Comparison of ENCODE assay signal across 30 cellular contexts in the genomic region with DNA sequence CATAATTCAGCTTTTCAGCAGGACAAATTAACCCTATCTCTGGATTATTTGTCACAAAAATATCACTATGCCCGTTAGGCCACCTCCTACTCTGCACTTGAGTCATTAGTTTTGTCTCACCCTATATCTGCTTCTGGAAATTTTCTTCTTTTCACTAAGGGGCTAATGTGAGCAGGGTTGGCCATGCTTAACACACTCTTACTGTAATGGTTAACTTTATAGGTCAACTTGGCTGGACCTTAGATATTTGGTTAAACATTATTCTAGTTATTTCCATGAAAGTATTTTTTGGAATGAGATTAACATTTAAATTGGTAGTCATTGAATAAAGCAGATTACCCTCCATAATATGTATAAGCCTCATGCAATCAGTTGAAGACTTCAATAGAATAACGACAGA.
"Had no signal": no experiment of that assay in that cellular context is flagged by ENCODE, and none has a peak within 500 bp of the region (broad histone marks: within the 10 kb centered on the region; RNA-seq: fewer than 3 reads in every experiment).

No MANE protein-coding gene starts in this region.

- H3K27me3 Mint-ChIP-seq: activated CD4-positive, alpha-beta memory T cell treated with anti-CD3 and anti-CD28 coated beads, Interleukin-2, amount 10 ng/mL, durations not matched to agents 7 days and 5 days; activated CD4-positive, alpha-beta T cell treated with anti-CD3 and anti-CD28 coated beads, Interleukin-2, amount 10 ng/mL, durations not matched to agents 7 days and 5 days; activated naive CD4-positive, alpha-beta T cell treated with anti-CD3 and anti-CD28 coated beads, Interleukin-2, amount 10 ng/mL, durations not matched to agents 7 days and 5 days; activated naive CD8-positive, alpha-beta T cell treated with anti-CD3 and anti-CD28 coated beads, Interleukin-2, amount 10 ng/mL, durations not matched to agents 7 days and 5 days; activated T-cell treated with anti-CD3 and anti-CD28 coated beads, Interleukin-2, amount 50 U/mL, for 24 hours; central memory CD8-positive, alpha-beta T cell; dendritic cell treated with granulocyte-macrophage colony-stimulating factor and Interleukin-4, amounts not matched to agents 40 ng/mL and 50 ng/mL, for 4 days had no signal

- H3K4me1 Mint-ChIP-seq: activated CD4-positive, alpha-beta memory T cell treated with anti-CD3 and anti-CD28 coated beads, Interleukin-2, amount 10 ng/mL, durations not matched to agents 7 days and 5 days; activated CD4-positive, alpha-beta T cell treated with anti-CD3 and anti-CD28 coated beads, Interleukin-2, amount 10 ng/mL, durations not matched to agents 7 days and 5 days; activated naive CD4-positive, alpha-beta T cell treated with anti-CD3 and anti-CD28 coated beads, Interleukin-2, amount 10 ng/mL, durations not matched to agents 7 days and 5 days; activated naive CD8-positive, alpha-beta T cell treated with anti-CD3 and anti-CD28 coated beads, Interleukin-2, amount 10 ng/mL, durations not matched to agents 7 days and 5 days; central memory CD8-positive, alpha-beta T cell; endodermal cell; WTC11 had no signal

- ATAC-seq: activated naive CD4-positive, alpha-beta T cell treated with anti-CD3 and anti-CD28 coated beads, Interleukin-2, amount 50 U/mL, for 72 hours; activated T-cell treated with anti-CD3 and anti-CD28 coated beads, Interleukin-2, amount 50 U/mL, for 72 hours; foreskin keratinocyte; gastrocnemius medialis; WTC11 had no signal

- H3K36me3 Mint-ChIP-seq: activated naive CD4-positive, alpha-beta T cell treated with anti-CD3 and anti-CD28 coated beads, Interleukin-2, amount 10 ng/mL, durations not matched to agents 7 days and 5 days; activated naive CD8-positive, alpha-beta T cell treated with anti-CD3 and anti-CD28 coated beads, Interleukin-2, amount 10 ng/mL, durations not matched to agents 7 days and 5 days; WTC11 had no signal

- H3K4me3 ChIP-seq: coronary artery, dorsolateral prefrontal cortex, esophagus muscularis mucosa, gastrocnemius medialis had no signal

- DNase-seq: activated CD4-positive, alpha-beta memory T cell treated with anti-CD3 and anti-CD28 coated beads, Interleukin-2, amount 10 ng/mL, durations not matched to agents 7 days and 5 days; activated CD4-positive, alpha-beta T cell treated with anti-CD3 and anti-CD28 coated beads for 1 hour; activated CD4-positive, alpha-beta T cell treated with anti-CD3 and anti-CD28 coated beads for 4 hours; activated CD4-positive, alpha-beta T cell treated with anti-CD3 and anti-CD28 coated beads, Interleukin-2, amount 10 ng/mL, durations not matched to agents 7 days and 5 days; activated CD4-positive, alpha-beta T cell treated with anti-CD3 and anti-CD28 coated beads, Interleukin-2, amount 50 U/mL, for 4 hours; activated CD8-positive, alpha-beta memory T cell treated with anti-CD3 and anti-CD28 coated beads, Interleukin-2, amount 50 U/mL, for 48 hours; activated gamma-delta T cell; activated naive CD4-positive, alpha-beta T cell; activated naive CD4-positive, alpha-beta T cell treated with anti-CD3 and anti-CD28 coated beads, Interleukin-2, amount 10 ng/mL, durations not matched to agents 7 days and 5 days; activated naive CD8-positive, alpha-beta T cell treated with anti-CD3 and anti-CD28 coated beads, Interleukin-2, amount 10 ng/mL, durations not matched to agents 7 days and 5 days; activated T-cell treated with anti-CD3 and anti-CD28 coated beads for 4 hours; activated T-cell treated with anti-CD3 and anti-CD28 coated beads, Interleukin-2, amount 50 U/mL, for 24 hours; activated T-cell treated with anti-CD3 and anti-CD28 coated beads, Interleukin-2, amount 50 U/mL, for 72 hours; brain microvascular endothelial cell; dorsolateral prefrontal cortex; effector memory CD4-positive, alpha-beta T cell; endodermal cell; erythroblast; foreskin keratinocyte; gastrocnemius medialis; T-helper 2 cell had no signal

- H3K4me1 ChIP-seq: esophagus muscularis mucosa, foreskin keratinocyte, gastrocnemius medialis had no signal

- H3K27ac ChIP-seq: brain microvascular endothelial cell, coronary artery, dorsolateral prefrontal cortex, esophagus muscularis mucosa, foreskin keratinocyte, gastrocnemius medialis, VCaP had no signal

- H3K9me3 ChIP-seq: gastrocnemius medialis had no signal

- H3K36me3 ChIP-seq: brain microvascular endothelial cell, esophagus muscularis mucosa, gastrocnemius medialis had no signal

- FAIRE-seq: astrocyte, bronchial epithelial cell had no signal

- H3K4me3 Mint-ChIP-seq: activated CD4-positive, alpha-beta memory T cell treated with anti-CD3 and anti-CD28 coated beads, Interleukin-2, amount 10 ng/mL, durations not matched to agents 7 days and 5 days; activated CD4-positive, alpha-beta T cell treated with anti-CD3 and anti-CD28 coated beads, Interleukin-2, amount 10 ng/mL, durations not matched to agents 7 days and 5 days; activated naive CD4-positive, alpha-beta T cell treated with anti-CD3 and anti-CD28 coated beads, Interleukin-2, amount 10 ng/mL, durations not matched to agents 7 days and 5 days; activated naive CD8-positive, alpha-beta T cell treated with anti-CD3 and anti-CD28 coated beads, Interleukin-2, amount 10 ng/mL, durations not matched to agents 7 days and 5 days; activated T-cell treated with anti-CD3 and anti-CD28 coated beads, Interleukin-2, amount 50 U/mL, for 24 hours; activated T-cell treated with anti-CD3 and anti-CD28 coated beads, Interleukin-2, amount 50 U/mL, for 72 hours; central memory CD8-positive, alpha-beta T cell; dendritic cell treated with granulocyte-macrophage colony-stimulating factor and Interleukin-4, amounts not matched to agents 40 ng/mL and 50 ng/mL, for 4 days; endodermal cell; WTC11 had no signal

- H3K9me3 Mint-ChIP-seq: activated CD4-positive, alpha-beta memory T cell treated with anti-CD3 and anti-CD28 coated beads, Interleukin-2, amount 10 ng/mL, durations not matched to agents 7 days and 5 days had no signal

- H3K27ac Mint-ChIP-seq: activated CD4-positive, alpha-beta memory T cell treated with anti-CD3 and anti-CD28 coated beads, Interleukin-2, amount 10 ng/mL, durations not matched to agents 7 days and 5 days; activated CD4-positive, alpha-beta T cell treated with anti-CD3 and anti-CD28 coated beads, Interleukin-2, amount 10 ng/mL, durations not matched to agents 7 days and 5 days; activated naive CD4-positive, alpha-beta T cell treated with anti-CD3 and anti-CD28 coated beads, Interleukin-2, amount 10 ng/mL, durations not matched to agents 7 days and 5 days; activated naive CD4-positive, alpha-beta T cell treated with anti-CD3 and anti-CD28 coated beads, Interleukin-2, amount 50 U/mL, for 72 hours; activated naive CD8-positive, alpha-beta T cell treated with anti-CD3 and anti-CD28 coated beads, Interleukin-2, amount 10 ng/mL, durations not matched to agents 7 days and 5 days; activated T-cell treated with anti-CD3 and anti-CD28 coated beads, Interleukin-2, amount 50 U/mL, for 24 hours; activated T-cell treated with anti-CD3 and anti-CD28 coated beads, Interleukin-2, amount 50 U/mL, for 72 hours; dendritic cell treated with granulocyte-macrophage colony-stimulating factor and Interleukin-4, amounts not matched to agents 40 ng/mL and 50 ng/mL, for 4 days; endodermal cell; WTC11 had no signal
